1 cellular context compared by ENCODE assay signal in genomic region chr15:61712124-61712759, GRCh38.
TF ChIP-seq lines count a peak whose summit lies in the region.

No MANE protein-coding gene starts in this region.

TF ChIP-seq in GM23338, 12 proteins besides CTCF, POLR2A, EP300 and RAD21 (continued from another document):
- TF ChIP-seq, protein P1, sequence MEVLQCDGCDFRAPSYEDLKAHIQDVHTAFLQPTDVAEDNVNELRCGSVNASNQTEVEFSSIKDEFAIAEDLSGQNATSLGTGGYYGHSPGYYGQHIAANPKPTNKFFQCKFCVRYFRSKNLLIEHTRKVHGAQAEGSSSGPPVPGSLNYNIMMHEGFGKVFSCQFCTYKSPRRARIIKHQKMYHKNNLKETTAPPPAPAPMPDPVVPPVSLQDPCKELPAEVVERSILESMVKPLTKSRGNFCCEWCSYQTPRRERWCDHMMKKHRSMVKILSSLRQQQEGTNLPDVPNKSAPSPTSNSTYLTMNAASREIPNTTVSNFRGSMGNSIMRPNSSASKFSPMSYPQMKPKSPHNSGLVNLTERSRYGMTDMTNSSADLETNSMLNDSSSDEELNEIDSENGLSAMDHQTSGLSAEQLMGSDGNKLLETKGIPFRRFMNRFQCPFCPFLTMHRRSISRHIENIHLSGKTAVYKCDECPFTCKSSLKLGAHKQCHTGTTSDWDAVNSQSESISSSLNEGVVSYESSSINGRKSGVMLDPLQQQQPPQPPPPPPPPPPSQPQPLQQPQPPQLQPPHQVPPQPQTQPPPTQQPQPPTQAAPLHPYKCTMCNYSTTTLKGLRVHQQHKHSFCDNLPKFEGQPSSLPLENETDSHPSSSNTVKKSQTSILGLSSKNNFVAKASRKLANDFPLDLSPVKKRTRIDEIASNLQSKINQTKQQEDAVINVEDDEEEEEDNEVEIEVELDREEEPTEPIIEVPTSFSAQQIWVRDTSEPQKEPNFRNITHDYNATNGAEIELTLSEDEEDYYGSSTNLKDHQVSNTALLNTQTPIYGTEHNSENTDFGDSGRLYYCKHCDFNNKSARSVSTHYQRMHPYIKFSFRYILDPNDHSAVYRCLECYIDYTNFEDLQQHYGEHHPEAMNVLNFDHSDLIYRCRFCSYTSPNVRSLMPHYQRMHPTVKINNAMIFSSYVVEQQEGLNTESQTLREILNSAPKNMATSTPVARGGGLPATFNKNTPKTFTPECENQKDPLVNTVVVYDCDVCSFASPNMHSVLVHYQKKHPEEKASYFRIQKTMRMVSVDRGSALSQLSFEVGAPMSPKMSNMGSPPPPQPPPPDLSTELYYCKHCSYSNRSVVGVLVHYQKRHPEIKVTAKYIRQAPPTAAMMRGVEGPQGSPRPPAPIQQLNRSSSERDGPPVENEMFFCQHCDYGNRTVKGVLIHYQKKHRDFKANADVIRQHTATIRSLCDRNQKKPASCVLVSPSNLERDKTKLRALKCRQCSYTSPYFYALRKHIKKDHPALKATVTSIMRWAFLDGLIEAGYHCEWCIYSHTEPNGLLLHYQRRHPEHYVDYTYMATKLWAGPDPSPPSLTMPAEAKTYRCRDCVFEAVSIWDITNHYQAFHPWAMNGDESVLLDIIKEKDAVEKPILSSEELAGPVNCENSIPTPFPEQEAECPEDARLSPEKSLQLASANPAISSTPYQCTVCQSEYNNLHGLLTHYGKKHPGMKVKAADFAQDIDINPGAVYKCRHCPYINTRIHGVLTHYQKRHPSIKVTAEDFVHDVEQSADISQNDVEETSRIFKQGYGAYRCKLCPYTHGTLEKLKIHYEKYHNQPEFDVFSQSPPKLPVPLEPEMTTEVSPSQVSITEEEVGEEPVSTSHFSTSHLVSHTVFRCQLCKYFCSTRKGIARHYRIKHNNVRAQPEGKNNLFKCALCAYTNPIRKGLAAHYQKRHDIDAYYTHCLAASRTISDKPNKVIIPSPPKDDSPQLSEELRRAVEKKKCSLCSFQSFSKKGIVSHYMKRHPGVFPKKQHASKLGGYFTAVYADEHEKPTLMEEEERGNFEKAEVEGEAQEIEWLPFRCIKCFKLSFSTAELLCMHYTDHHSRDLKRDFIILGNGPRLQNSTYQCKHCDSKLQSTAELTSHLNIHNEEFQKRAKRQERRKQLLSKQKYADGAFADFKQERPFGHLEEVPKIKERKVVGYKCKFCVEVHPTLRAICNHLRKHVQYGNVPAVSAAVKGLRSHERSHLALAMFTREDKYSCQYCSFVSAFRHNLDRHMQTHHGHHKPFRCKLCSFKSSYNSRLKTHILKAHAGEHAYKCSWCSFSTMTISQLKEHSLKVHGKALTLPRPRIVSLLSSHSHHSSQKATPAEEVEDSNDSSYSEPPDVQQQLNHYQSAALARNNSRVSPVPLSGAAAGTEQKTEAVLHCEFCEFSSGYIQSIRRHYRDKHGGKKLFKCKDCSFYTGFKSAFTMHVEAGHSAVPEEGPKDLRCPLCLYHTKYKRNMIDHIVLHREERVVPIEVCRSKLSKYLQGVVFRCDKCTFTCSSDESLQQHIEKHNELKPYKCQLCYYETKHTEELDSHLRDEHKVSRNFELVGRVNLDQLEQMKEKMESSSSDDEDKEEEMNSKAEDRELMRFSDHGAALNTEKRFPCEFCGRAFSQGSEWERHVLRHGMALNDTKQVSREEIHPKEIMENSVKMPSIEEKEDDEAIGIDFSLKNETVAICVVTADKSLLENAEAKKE (CRISPR knock-in tag; IDR thresholded peaks at IDR 0.05), result no peak
- TF ChIP-seq ZNF331 (CRISPR knock-in tag; IDR thresholded peaks at IDR 0.05; ENCODE audit: low read depth), result no peak
TF ChIP-seq in GM23338: peak in this region for 0.
